Comparison of ENCODE assay signal across 9 cellular contexts in genomic region chr16:81836279-81837054, GRCh38. TPM values are rescaled to one million over a fixed set of nuclear protein-coding genes. Genes with fewer than 3 reads are reported as not detected.
DNase-seq lines count a peak whose midpoint lies in the region; ATAC-seq and TF ChIP-seq lines count a peak whose summit lies in the region.
"Had no signal": no experiment of that assay in that cellular context is flagged by ENCODE, and none has a peak within 500 bp of the region (broad histone marks: within the 10 kb centered on the region; RNA-seq: fewer than 3 reads in every experiment).

No MANE protein-coding gene starts in this region.

- ATAC-seq in GM19043 (IDR thresholded peaks at IDR 0.05; ENCODE audit: low read depth, unreplicated experiment) (peak; percentile 70), HG02870 (IDR thresholded peaks at IDR 0.05; ENCODE audit: unreplicated experiment) (peak; percentile 79)

- peaks cover 0 to 11% (median 0%) of the 10 kb centered on the region in 11 experiments; a peak in 3 of 22 replicates for H3K9me3 ChIP-seq in BLaER1 treated with 17β-estradiol and CSF1 and Interleukin-3, amounts not matched to agents 10 nM and 100 nM (replicated peaks in 1 of 11)

- peak overlapping the region in 5 of 10 experiments; percentile 13 to 47 (median 19); a peak in 5 of 20 replicates for H3K4me3 ChIP-seq in BLaER1 treated with 17β-estradiol and CSF1 and Interleukin-3, amounts not matched to agents 10 nM and 100 nM
- H3K4me3 ChIP-seq in foreskin fibroblast (ENCODE audit: low read depth in 1 of 2, low read length in 2 of 2): no peak overlapping the region
- H3K4me3 ChIP-seq: lung had no signal

- no peak overlapping the region for H3K27ac Mint-ChIP-seq in glutamatergic neuron (ENCODE audit: unreplicated experiment)

- H3K9ac ChIP-seq in BLaER1 treated with 17β-estradiol and CSF1 and Interleukin-3, amounts not matched to agents 10 nM and 100 nM: peak overlapping the region in 9 of 11 experiments; percentile 39 to 63 (median 56); a peak in 16 of 22 replicates

- peaks cover 2% of the 10 kb centered on the region for H3K27me3 Mint-ChIP-seq in glutamatergic neuron (ENCODE audit: unreplicated experiment)

- peak; percentile 33 for DNase-seq in MV-4-11 (lab: John Stamatoyannopoulos, UW)
- no peak for DNase-seq in NCI-H1417 (lab: John Stamatoyannopoulos, UW)
- no peak for DNase-seq in glutamatergic neuron
- DNase-seq in foreskin fibroblast: no peak
- DNase-seq in effector CD8-positive, alpha-beta T cell (lab: John Stamatoyannopoulos, UW): no peak

- H3K27ac ChIP-seq in BLaER1 treated with 17β-estradiol and CSF1 and Interleukin-3, amounts not matched to agents 10 nM and 100 nM: peak overlapping the region in 10 of 11 experiments; percentile 14 to 99 (median 96); a peak in 19 of 22 replicates

- no peaks in the 10 kb centered on the region for H3K4me1 Mint-ChIP-seq in glutamatergic neuron (ENCODE audit: low read depth, unreplicated experiment)

- no peak overlapping the region for H3K4me3 Mint-ChIP-seq in glutamatergic neuron (ENCODE audit: unreplicated experiment)

- H3K36me3 Mint-ChIP-seq in glutamatergic neuron (ENCODE audit: unreplicated experiment): no peaks in the 10 kb centered on the region

- H3K4me1 ChIP-seq in BLaER1 treated with 17β-estradiol and CSF1 and Interleukin-3, amounts not matched to agents 10 nM and 100 nM: peaks cover 97 to 100% (median 99%) of the 10 kb centered on the region in 10 experiments

- H3K36me3 ChIP-seq in BLaER1 treated with 17β-estradiol and CSF1 and Interleukin-3, amounts not matched to agents 10 nM and 100 nM: peaks cover 0 to 10% (median 0%) of the 10 kb centered on the region in 11 experiments; a peak in 2 of 22 replicates

- peak overlapping the region; percentile 56 to 99 (median 94) for H3K4me2 ChIP-seq in BLaER1 treated with 17β-estradiol and CSF1 and Interleukin-3, amounts not matched to agents 10 nM and 100 nM

- peaks cover 0 to 70% (median 0%) of the 10 kb centered on the region in 11 experiments; a peak in 5 of 22 replicates for H4K20me1 ChIP-seq in BLaER1 treated with 17β-estradiol and CSF1 and Interleukin-3, amounts not matched to agents 10 nM and 100 nM

- H3K27me3 ChIP-seq in BLaER1 treated with 17β-estradiol and CSF1 and Interleukin-3, amounts not matched to agents 10 nM and 100 nM: no peaks in the 10 kb centered on the region

- H3K9me3 Mint-ChIP-seq in glutamatergic neuron (ENCODE audit: unreplicated experiment): no peaks in the 10 kb centered on the region

- no peak for TF ChIP-seq CTCF in glutamatergic neuron (IDR thresholded peaks at IDR 0.05; ENCODE audit: partially characterized antibody, unreplicated experiment)
- no peak for TF ChIP-seq CTCF in foreskin fibroblast (IDR thresholded peaks at IDR 0.05; ENCODE audit: low read depth, low read length)

RNA-seq across cellular contexts. Expression of gene PLCG2, which starts 57.4 kb away (rescaled TPM):
- total RNA-seq in glutamatergic neuron (ENCODE audit: unreplicated experiment): 0.49 TPM
